In genomic region chr6:33208089-33208967, GRCh38 we compare ENCODE assay signal across 1 cellular context.
A peak's percentile ranks its signal among the peaks of the same experiment; 100 is the strongest.
TF ChIP-seq lines count a peak whose summit lies in the region.

Gene RING1 (plus strand): TSS chr6:33208500. CDS start chr6:33208823, 323 bp downstream.

TF ChIP-seq in HEK293, 187 proteins besides CTCF, POLR2A, EP300 and RAD21 (continued from another document):
- peak; percentile 92 for TF ChIP-seq ZSCAN5A (tag by site-specific recombination; IDR thresholded peaks at IDR 0.05)
- TF ChIP-seq ZNF501 (tag by site-specific recombination; IDR thresholded peaks at IDR 0.05) = peak; percentile 78
- peak; percentile 51; the same call in 1 of the 2 replicates for TF ChIP-seq REST (tag by site-specific recombination; IDR thresholded peaks at IDR 0.05)
- no peak for TF ChIP-seq ZNF140 (tag by site-specific recombination; IDR thresholded peaks at IDR 0.05)
- peak; percentile 93 for TF ChIP-seq ZBTB7A (tag by site-specific recombination; IDR thresholded peaks at IDR 0.05; ENCODE audit: low read depth)
- TF ChIP-seq, protein P1, sequence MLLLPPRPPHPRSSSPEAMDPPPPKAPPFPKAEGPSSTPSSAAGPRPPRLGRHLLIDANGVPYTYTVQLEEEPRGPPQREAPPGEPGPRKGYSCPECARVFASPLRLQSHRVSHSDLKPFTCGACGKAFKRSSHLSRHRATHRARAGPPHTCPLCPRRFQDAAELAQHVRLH (tag by site-specific recombination; IDR thresholded peaks at IDR 0.05) = peak; percentile 51
- peak; percentile 73 for TF ChIP-seq ZXDB (tag by site-specific recombination; IDR thresholded peaks at IDR 0.05)
- TF ChIP-seq ZNF624 (tag by site-specific recombination; IDR thresholded peaks at IDR 0.05) = no peak
- TF ChIP-seq ZNF335 (tag by site-specific recombination; conservative IDR thresholded peaks at IDR 0.05) = peak; percentile 86
- TF ChIP-seq ZBTB11 (tag by site-specific recombination; conservative IDR thresholded peaks at IDR 0.05; ENCODE audit: low read depth) = peak; percentile 78
- TF ChIP-seq ZSCAN4 (tag by site-specific recombination; IDR thresholded peaks at IDR 0.05) = no peak
- TF ChIP-seq ZNF394 (tag by site-specific recombination; IDR thresholded peaks at IDR 0.05; ENCODE audit: borderline replicate concordance) = peak; percentile 53
- 0 out of 2 replicates have a peak, but pooled peaks have one; percentile 39 for TF ChIP-seq ZNF449 (tag by site-specific recombination; IDR thresholded peaks at IDR 0.05)
- TF ChIP-seq ZNF747 (tag by site-specific recombination; IDR thresholded peaks at IDR 0.05) = no peak
- peak; percentile 92 for TF ChIP-seq ZFHX2 (tag by site-specific recombination; conservative IDR thresholded peaks at IDR 0.05)
- peak; percentile 49; the same call in 1 of the 2 replicates for TF ChIP-seq AEBP2 (tag by site-specific recombination; IDR thresholded peaks at IDR 0.05; ENCODE audit: borderline replicate concordance)
- TF ChIP-seq ZSCAN30 (tag by site-specific recombination; IDR thresholded peaks at IDR 0.05) = peak; percentile 59
- TF ChIP-seq SP2 (tag by site-specific recombination; IDR thresholded peaks at IDR 0.05) = peak; percentile 82
- TF ChIP-seq ZNF660 (tag by site-specific recombination; IDR thresholded peaks at IDR 0.05) = peak; percentile 65; the same call in 1 of the 2 replicates
- no peak for TF ChIP-seq ZFP41 (tag by site-specific recombination; IDR thresholded peaks at IDR 0.05; ENCODE audit: borderline replicate concordance)
- no peak for TF ChIP-seq ZNF510 (tag by site-specific recombination; IDR thresholded peaks at IDR 0.05; ENCODE audit: insufficient replicate concordance)
- peak; percentile 76; the same call in 1 of the 2 replicates for TF ChIP-seq GLI4 (tag by site-specific recombination; IDR thresholded peaks at IDR 0.05)
- peak; percentile 29; the same call in 1 of the 2 replicates for TF ChIP-seq REPIN1 (tag by site-specific recombination; IDR thresholded peaks at IDR 0.05; ENCODE audit: low read depth)
- no peak for TF ChIP-seq ZNF169 (tag by site-specific recombination; IDR thresholded peaks at IDR 0.05)
- TF ChIP-seq YY1 (tag by site-specific recombination; IDR thresholded peaks at IDR 0.05) = peak; percentile 88
- peak; percentile 49; the same call in 1 of the 2 replicates for TF ChIP-seq ZNF324 (tag by site-specific recombination; IDR thresholded peaks at IDR 0.05)
- 0 out of 2 replicates have a peak, but pooled peaks have one; percentile 20 for TF ChIP-seq BCL11B (tag by site-specific recombination; IDR thresholded peaks at IDR 0.05; ENCODE audit: low read depth)
- TF ChIP-seq, protein P2, sequence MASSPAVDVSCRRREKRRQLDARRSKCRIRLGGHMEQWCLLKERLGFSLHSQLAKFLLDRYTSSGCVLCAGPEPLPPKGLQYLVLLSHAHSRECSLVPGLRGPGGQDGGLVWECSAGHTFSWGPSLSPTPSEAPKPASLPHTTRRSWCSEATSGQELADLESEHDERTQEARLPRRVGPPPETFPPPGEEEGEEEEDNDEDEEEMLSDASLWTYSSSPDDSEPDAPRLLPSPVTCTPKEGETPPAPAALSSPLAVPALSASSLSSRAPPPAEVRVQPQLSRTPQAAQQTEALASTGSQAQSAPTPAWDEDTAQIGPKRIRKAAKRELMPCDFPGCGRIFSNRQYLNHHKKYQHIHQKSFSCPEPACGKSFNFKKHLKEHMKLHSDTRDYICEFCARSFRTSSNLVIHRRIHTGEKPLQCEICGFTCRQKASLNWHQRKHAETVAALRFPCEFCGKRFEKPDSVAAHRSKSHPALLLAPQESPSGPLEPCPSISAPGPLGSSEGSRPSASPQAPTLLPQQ (tag by site-specific recombination; IDR thresholded peaks at IDR 0.05) = peak; percentile 56; the same call in 1 of the 2 replicates
- TF ChIP-seq ZBTB8A (tag by site-specific recombination; IDR thresholded peaks at IDR 0.05) = peak; percentile 40
- TF ChIP-seq ZNF266 (tag by site-specific recombination; IDR thresholded peaks at IDR 0.05; ENCODE audit: low read depth) = no peak
- peak; percentile 67; the same call in 1 of the 2 replicates for TF ChIP-seq ZNF2 (tag by site-specific recombination; IDR thresholded peaks at IDR 0.05)
- TF ChIP-seq ZNF623 (tag by site-specific recombination; IDR thresholded peaks at IDR 0.05) = no peak
- TF ChIP-seq ZBTB21 (tag by site-specific recombination; IDR thresholded peaks at IDR 0.05) = peak; percentile 77
- TF ChIP-seq, protein P3, sequence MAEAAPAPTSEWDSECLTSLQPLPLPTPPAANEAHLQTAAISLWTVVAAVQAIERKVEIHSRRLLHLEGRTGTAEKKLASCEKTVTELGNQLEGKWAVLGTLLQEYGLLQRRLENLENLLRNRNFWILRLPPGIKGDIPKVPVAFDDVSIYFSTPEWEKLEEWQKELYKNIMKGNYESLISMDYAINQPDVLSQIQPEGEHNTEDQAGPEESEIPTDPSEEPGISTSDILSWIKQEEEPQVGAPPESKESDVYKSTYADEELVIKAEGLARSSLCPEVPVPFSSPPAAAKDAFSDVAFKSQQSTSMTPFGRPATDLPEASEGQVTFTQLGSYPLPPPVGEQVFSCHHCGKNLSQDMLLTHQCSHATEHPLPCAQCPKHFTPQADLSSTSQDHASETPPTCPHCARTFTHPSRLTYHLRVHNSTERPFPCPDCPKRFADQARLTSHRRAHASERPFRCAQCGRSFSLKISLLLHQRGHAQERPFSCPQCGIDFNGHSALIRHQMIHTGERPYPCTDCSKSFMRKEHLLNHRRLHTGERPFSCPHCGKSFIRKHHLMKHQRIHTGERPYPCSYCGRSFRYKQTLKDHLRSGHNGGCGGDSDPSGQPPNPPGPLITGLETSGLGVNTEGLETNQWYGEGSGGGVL (tag by site-specific recombination; IDR thresholded peaks at IDR 0.05) = peak; percentile 83
